In the genomic region with DNA sequence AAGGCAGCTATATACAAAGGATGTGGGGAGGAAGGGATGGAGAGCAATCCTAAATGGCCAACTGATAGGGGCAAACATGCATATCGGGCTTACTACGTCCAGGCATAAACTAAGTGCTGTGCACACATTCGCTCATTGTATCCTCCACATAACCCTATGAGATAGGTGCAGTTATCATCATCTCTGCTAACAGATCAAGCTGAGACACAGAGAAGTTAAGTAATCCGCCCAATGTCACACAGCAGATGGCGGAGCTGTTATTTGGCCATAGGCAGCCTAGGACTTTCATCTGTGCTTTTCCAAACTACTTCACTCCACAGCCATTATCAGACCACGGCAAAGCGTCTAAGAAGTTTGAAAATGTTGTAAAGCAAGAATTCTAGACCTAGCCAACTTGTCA, we compare ENCODE assay signal across 36 cellular contexts.
"Had no signal": no experiment of that assay in that cellular context is flagged by ENCODE, and none has a peak within 500 bp of the region (broad histone marks: within the 10 kb centered on the region; RNA-seq: fewer than 3 reads in every experiment).

No MANE protein-coding gene starts in this region.

- H3K4me3 Mint-ChIP-seq: activated B cell treated with CpG ODN at 0.5 μM for 24 hours; activated CD8-positive, alpha-beta T cell treated with anti-CD3 and anti-CD28 coated beads for 36 hours; activated naive CD4-positive, alpha-beta T cell treated with anti-CD3 and anti-CD28 coated beads for 36 hours; activated naive CD4-positive, alpha-beta T cell treated with anti-CD3 and anti-CD28 coated beads, Interleukin-2, amount 50 U/mL, for 24 hours; activated naive CD8-positive, alpha-beta T cell treated with anti-CD3 and anti-CD28 coated beads for 36 hours; activated naive CD8-positive, alpha-beta T cell treated with anti-CD3 and anti-CD28 coated beads, Interleukin-2, amount 50 U/mL, for 24 hours; activated T-cell treated with anti-CD3 and anti-CD28 coated beads, Interleukin-2, amount 50 U/mL, for 24 hours; activated T-cell treated with anti-CD3 and anti-CD28 coated beads, Interleukin-2, amount 50 U/mL, for 72 hours; effector memory CD8-positive, alpha-beta T cell; T-helper 17 cell; T-helper 2 cell treated with Interferon-gamma antibody and Interleukin-4, amounts not matched to agents 5 μg/mL and 100 μg/mL, for 36 hours had no signal

- H3K4me3 ChIP-seq: adrenal gland, body of pancreas, esophagus squamous epithelium, gastroesophageal sphincter, heart right ventricle had no signal

- H3K36me3 ChIP-seq: adrenal gland, esophagus squamous epithelium, gastroesophageal sphincter, heart right ventricle, WERI-Rb-1 had no signal

- H3K9me3 Mint-ChIP-seq: activated B cell treated with CpG ODN at 0.5 μM for 24 hours; activated CD8-positive, alpha-beta T cell treated with anti-CD3 and anti-CD28 coated beads for 36 hours; activated naive CD4-positive, alpha-beta T cell treated with anti-CD3 and anti-CD28 coated beads for 36 hours; activated naive CD4-positive, alpha-beta T cell treated with anti-CD3 and anti-CD28 coated beads, Interleukin-2, amount 50 U/mL, for 24 hours; activated naive CD8-positive, alpha-beta T cell treated with anti-CD3 and anti-CD28 coated beads for 36 hours; activated naive CD8-positive, alpha-beta T cell treated with anti-CD3 and anti-CD28 coated beads, Interleukin-2, amount 50 U/mL, for 24 hours; activated T-cell treated with anti-CD3 and anti-CD28 coated beads, Interleukin-2, amount 50 U/mL, for 24 hours; activated T-cell treated with anti-CD3 and anti-CD28 coated beads, Interleukin-2, amount 50 U/mL, for 72 hours; effector memory CD8-positive, alpha-beta T cell; T-helper 2 cell treated with Interferon-gamma antibody and Interleukin-4, amounts not matched to agents 5 μg/mL and 100 μg/mL, for 36 hours had no signal

- H3K36me3 Mint-ChIP-seq: activated naive CD4-positive, alpha-beta T cell treated with anti-CD3 and anti-CD28 coated beads, Interleukin-2, amount 50 U/mL, for 24 hours; activated naive CD8-positive, alpha-beta T cell treated with anti-CD3 and anti-CD28 coated beads for 36 hours had no signal

- FAIRE-seq: colon, endometrium, endothelial cell of umbilical vein had no signal

- H3K27me3 ChIP-seq: adrenal gland, heart right ventricle had no signal

- H3K27ac ChIP-seq: adrenal gland, body of pancreas, epithelial cell of prostate, esophagus squamous epithelium, gastroesophageal sphincter, heart right ventricle had no signal

- H3K4me1 ChIP-seq: body of pancreas had no signal

- ATAC-seq: activated CD4-positive, CD25-positive, alpha-beta regulatory T cell treated with anti-CD3 and anti-CD28 coated beads, Interleukin-2, amount 50 U/mL, for 24 hours; activated CD8-positive, alpha-beta T cell treated with anti-CD3 and anti-CD28 coated beads for 36 hours; activated naive CD8-positive, alpha-beta T cell treated with anti-CD3 and anti-CD28 coated beads, Interleukin-2, amount 50 U/mL, for 24 hours; activated T-cell treated with anti-CD3 and anti-CD28 coated beads, Interleukin-2, amount 50 U/mL, for 72 hours; body of pancreas; effector memory CD8-positive, alpha-beta T cell; gastroesophageal sphincter; heart right ventricle; T-helper 17 cell had no signal

- H3K27ac Mint-ChIP-seq: activated B cell treated with CpG ODN at 0.5 μM for 24 hours; activated CD8-positive, alpha-beta T cell treated with anti-CD3 and anti-CD28 coated beads for 36 hours; activated naive CD4-positive, alpha-beta T cell treated with anti-CD3 and anti-CD28 coated beads for 36 hours; activated naive CD4-positive, alpha-beta T cell treated with anti-CD3 and anti-CD28 coated beads, Interleukin-2, amount 50 U/mL, for 24 hours; activated naive CD8-positive, alpha-beta T cell treated with anti-CD3 and anti-CD28 coated beads for 36 hours; activated naive CD8-positive, alpha-beta T cell treated with anti-CD3 and anti-CD28 coated beads, Interleukin-2, amount 50 U/mL, for 24 hours; activated T-cell treated with anti-CD3 and anti-CD28 coated beads, Interleukin-2, amount 50 U/mL, for 24 hours; activated T-cell treated with anti-CD3 and anti-CD28 coated beads, Interleukin-2, amount 50 U/mL, for 72 hours; effector memory CD8-positive, alpha-beta T cell; T-helper 2 cell treated with Interferon-gamma antibody and Interleukin-4, amounts not matched to agents 5 μg/mL and 100 μg/mL, for 36 hours had no signal

- DNase-seq: activated B cell treated with CpG ODN at 0.5 μM for 24 hours; activated CD4-positive, alpha-beta T cell treated with anti-CD3 and anti-CD28 coated beads for 48 hours; activated CD4-positive, alpha-beta T cell treated with anti-CD3 and anti-CD28 coated beads, Interleukin-2, amount 50 U/mL, for 1 hour; activated CD4-positive, alpha-beta T cell treated with anti-CD3 and anti-CD28 coated beads, Interleukin-2, amount 50 U/mL, for 48 hours; activated CD8-positive, alpha-beta memory T cell treated with anti-CD3 and anti-CD28 coated beads for 24 hours; activated CD8-positive, alpha-beta T cell treated with anti-CD3 and anti-CD28 coated beads for 36 hours; activated naive CD4-positive, alpha-beta T cell treated with anti-CD3 and anti-CD28 coated beads for 36 hours; activated naive CD8-positive, alpha-beta T cell treated with anti-CD3 and anti-CD28 coated beads for 36 hours; activated naive CD8-positive, alpha-beta T cell treated with anti-CD3 and anti-CD28 coated beads, Interleukin-2, amount 50 U/mL, for 24 hours; activated T-cell treated with anti-CD3 and anti-CD28 coated beads for 4 hours; activated T-cell treated with anti-CD3 and anti-CD28 coated beads, Interleukin-2, amount 50 U/mL, for 24 hours; activated T-cell treated with anti-CD3 and anti-CD28 coated beads, Interleukin-2, amount 50 U/mL, for 72 hours; amygdala; aorta; body of pancreas; caudate nucleus; cortex of kidney; dermis blood vessel endothelial cell; effector CD4-positive, alpha-beta T cell; effector memory CD8-positive, alpha-beta T cell; esophagus squamous epithelium; foreskin melanocyte; heart right ventricle; T-helper 1 cell; T-helper 17 cell; T1000; WERI-Rb-1 had no signal

- H3K27me3 Mint-ChIP-seq: activated naive CD4-positive, alpha-beta T cell treated with anti-CD3 and anti-CD28 coated beads, Interleukin-2, amount 50 U/mL, for 24 hours had no signal

- H3K9me3 ChIP-seq: adrenal gland, body of pancreas, esophagus squamous epithelium, gastroesophageal sphincter had no signal

- H3K4me1 Mint-ChIP-seq: activated B cell treated with CpG ODN at 0.5 μM for 24 hours; activated naive CD4-positive, alpha-beta T cell treated with anti-CD3 and anti-CD28 coated beads, Interleukin-2, amount 50 U/mL, for 24 hours; activated naive CD8-positive, alpha-beta T cell treated with anti-CD3 and anti-CD28 coated beads for 36 hours had no signal
